In the genomic region with DNA sequence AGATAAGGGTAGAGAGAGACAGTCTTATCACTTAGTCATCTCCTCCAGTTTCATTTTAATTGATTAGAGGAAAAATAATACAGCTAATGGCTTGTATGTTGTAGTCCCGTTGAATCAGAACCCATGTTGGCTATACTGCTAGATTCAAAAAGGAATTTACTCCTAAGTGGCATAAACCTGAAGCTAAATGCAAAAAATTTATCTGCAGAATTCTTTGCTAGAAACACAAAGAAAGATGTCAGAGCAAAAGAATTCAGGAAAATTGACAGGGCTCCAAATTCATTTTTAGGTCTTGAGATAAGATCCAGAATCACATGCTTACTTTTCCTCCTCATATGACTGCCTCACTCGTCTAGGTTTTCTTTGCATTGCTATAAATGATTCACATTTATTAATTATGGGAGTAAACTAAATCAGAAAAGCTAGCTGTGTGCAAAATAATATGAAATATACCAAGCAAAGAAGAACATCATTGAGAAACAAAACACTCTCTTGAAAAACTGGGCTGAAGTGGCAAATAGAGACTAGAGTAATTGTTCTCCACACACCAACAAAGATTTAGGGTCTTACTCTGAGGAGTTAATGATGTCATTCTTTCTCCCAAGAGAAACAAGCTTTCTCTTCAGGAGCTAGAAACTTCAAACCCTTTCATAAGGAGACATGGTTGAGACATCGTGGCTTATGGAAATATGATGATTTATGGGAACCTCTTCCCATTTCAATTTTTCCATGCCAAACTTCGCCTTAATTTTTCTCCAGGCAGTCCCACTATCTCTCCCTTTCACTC, we compare ENCODE assay signal across 24 cellular contexts.
"Had no signal": no experiment of that assay in that cellular context is flagged by ENCODE, and none has a peak within 500 bp of the region (broad histone marks: within the 10 kb centered on the region; RNA-seq: fewer than 3 reads in every experiment).

No MANE protein-coding gene starts in this region.

- H3K4me3 ChIP-seq: breast epithelium, K562 had no signal

- H3K4me1 Mint-ChIP-seq: activated CD4-positive, alpha-beta memory T cell treated with anti-CD3 and anti-CD28 coated beads, Interleukin-2, amount 10 ng/mL, durations not matched to agents 7 days and 5 days; activated T-helper 17 cell treated with anti-CD3 and anti-CD28 coated beads, Interleukin-2, amount 50 U/mL, for 72 hours had no signal

- H3K36me3 ChIP-seq: breast epithelium had no signal

- H3K36me3 Mint-ChIP-seq: activated naive CD8-positive, alpha-beta T cell had no signal

- H3K27me3 Mint-ChIP-seq: activated CD4-positive, alpha-beta memory T cell treated with anti-CD3 and anti-CD28 coated beads, Interleukin-2, amount 10 ng/mL, durations not matched to agents 7 days and 5 days; activated T-helper 17 cell treated with anti-CD3 and anti-CD28 coated beads, Interleukin-2, amount 50 U/mL, for 72 hours had no signal

- H3K27ac ChIP-seq: breast epithelium had no signal

- H3K9me3 ChIP-seq: breast epithelium had no signal

- H3K9me3 Mint-ChIP-seq: activated CD4-positive, alpha-beta memory T cell treated with anti-CD3 and anti-CD28 coated beads, Interleukin-2, amount 10 ng/mL, durations not matched to agents 7 days and 5 days; activated naive CD4-positive, alpha-beta T cell treated with anti-CD3 and anti-CD28 coated beads for 36 hours; activated T-helper 17 cell treated with anti-CD3 and anti-CD28 coated beads, Interleukin-2, amount 50 U/mL, for 72 hours had no signal

- H3K27ac Mint-ChIP-seq: activated CD4-positive, alpha-beta memory T cell treated with anti-CD3 and anti-CD28 coated beads, Interleukin-2, amount 10 ng/mL, durations not matched to agents 7 days and 5 days; activated naive CD4-positive, alpha-beta T cell treated with anti-CD3 and anti-CD28 coated beads for 36 hours; activated naive CD8-positive, alpha-beta T cell; activated T-helper 17 cell treated with anti-CD3 and anti-CD28 coated beads, Interleukin-2, amount 50 U/mL, for 72 hours; T-helper 17 cell had no signal

- H3K4me3 Mint-ChIP-seq: activated CD4-positive, alpha-beta memory T cell treated with anti-CD3 and anti-CD28 coated beads, Interleukin-2, amount 10 ng/mL, durations not matched to agents 7 days and 5 days; activated naive CD4-positive, alpha-beta T cell treated with anti-CD3 and anti-CD28 coated beads for 36 hours; activated naive CD8-positive, alpha-beta T cell; activated T-helper 17 cell treated with anti-CD3 and anti-CD28 coated beads, Interleukin-2, amount 50 U/mL, for 72 hours; T-helper 17 cell had no signal

- ATAC-seq: activated T-helper 17 cell treated with anti-CD3 and anti-CD28 coated beads, Interleukin-2, amount 50 U/mL, for 72 hours; K562; T-helper 17 cell had no signal

- DNase-seq: activated CD4-positive, alpha-beta memory T cell treated with anti-CD3 and anti-CD28 coated beads, Interleukin-2, amount 10 ng/mL, durations not matched to agents 7 days and 5 days; activated CD4-positive, alpha-beta T cell treated with anti-CD3 and anti-CD28 coated beads, Interleukin-2, amount 50 U/mL, for 1 hour; activated CD4-positive, CD25-positive, alpha-beta regulatory T cell; activated gamma-delta T cell; activated naive CD4-positive, alpha-beta T cell treated with anti-CD3 and anti-CD28 coated beads for 36 hours; activated T-cell treated with anti-CD3 and anti-CD28 coated beads for 4 hours; activated T-cell treated with anti-CD3 and anti-CD28 coated beads, Interleukin-2, amount 50 U/mL, for 48 hours; amygdala; caudate nucleus; Kasumi-1; NCI-H1105 treated with DMSO at 0.1 percent for 48 hours; NCI-H1436 treated with DMSO at 0.1 percent for 48 hours; NCI-H187; NCI-H2171 treated with DMSO at 0.1 percent for 48 hours; NCI-H345; NCI-H510A; NCI-H526 treated with DMSO at 0.1 percent for 48 hours; T-helper 17 cell; T1000 had no signal

- FAIRE-seq: K562, TTC549 had no signal

- H3K27me3 ChIP-seq: breast epithelium had no signal

- H3K4me1 ChIP-seq: breast epithelium had no signal
